ENCODE assay signal across 1 cellular context in the genomic region with DNA sequence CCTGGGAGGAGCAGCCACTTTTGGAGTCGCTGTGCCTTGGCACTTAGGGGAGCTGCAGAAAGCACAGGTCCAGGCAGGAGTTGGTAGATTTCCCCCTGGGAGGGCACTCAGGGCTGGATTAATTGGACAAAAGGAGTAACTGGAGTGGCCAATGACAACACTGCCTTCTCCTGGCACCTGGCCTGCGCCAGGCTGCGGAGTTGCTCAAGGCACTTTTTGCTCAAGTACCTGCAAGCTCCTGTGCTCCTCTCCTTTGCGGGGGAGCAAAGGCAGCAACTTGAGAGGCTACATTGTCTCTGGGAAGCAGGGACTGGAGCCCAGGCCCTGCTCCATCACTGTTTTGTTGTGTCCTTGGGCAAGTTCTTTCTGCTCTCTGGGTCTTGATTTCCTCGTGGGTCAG.
TF ChIP-seq lines count a peak whose summit lies in the region.

No MANE protein-coding gene starts in this region.

TF ChIP-seq in GM23338, 12 proteins besides CTCF, POLR2A, EP300 and RAD21:
- no peak for TF ChIP-seq ZNF114 (CRISPR knock-in tag; IDR thresholded peaks at IDR 0.05)
- no peak for TF ChIP-seq CREB1 (CRISPR knock-in tag; IDR thresholded peaks at IDR 0.05; ENCODE audit: low read depth)
- TF ChIP-seq, protein P1, sequence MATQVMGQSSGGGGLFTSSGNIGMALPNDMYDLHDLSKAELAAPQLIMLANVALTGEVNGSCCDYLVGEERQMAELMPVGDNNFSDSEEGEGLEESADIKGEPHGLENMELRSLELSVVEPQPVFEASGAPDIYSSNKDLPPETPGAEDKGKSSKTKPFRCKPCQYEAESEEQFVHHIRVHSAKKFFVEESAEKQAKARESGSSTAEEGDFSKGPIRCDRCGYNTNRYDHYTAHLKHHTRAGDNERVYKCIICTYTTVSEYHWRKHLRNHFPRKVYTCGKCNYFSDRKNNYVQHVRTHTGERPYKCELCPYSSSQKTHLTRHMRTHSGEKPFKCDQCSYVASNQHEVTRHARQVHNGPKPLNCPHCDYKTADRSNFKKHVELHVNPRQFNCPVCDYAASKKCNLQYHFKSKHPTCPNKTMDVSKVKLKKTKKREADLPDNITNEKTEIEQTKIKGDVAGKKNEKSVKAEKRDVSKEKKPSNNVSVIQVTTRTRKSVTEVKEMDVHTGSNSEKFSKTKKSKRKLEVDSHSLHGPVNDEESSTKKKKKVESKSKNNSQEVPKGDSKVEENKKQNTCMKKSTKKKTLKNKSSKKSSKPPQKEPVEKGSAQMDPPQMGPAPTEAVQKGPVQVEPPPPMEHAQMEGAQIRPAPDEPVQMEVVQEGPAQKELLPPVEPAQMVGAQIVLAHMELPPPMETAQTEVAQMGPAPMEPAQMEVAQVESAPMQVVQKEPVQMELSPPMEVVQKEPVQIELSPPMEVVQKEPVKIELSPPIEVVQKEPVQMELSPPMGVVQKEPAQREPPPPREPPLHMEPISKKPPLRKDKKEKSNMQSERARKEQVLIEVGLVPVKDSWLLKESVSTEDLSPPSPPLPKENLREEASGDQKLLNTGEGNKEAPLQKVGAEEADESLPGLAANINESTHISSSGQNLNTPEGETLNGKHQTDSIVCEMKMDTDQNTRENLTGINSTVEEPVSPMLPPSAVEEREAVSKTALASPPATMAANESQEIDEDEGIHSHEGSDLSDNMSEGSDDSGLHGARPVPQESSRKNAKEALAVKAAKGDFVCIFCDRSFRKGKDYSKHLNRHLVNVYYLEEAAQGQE (IDR thresholded peaks at IDR 0.05; ENCODE audit: unreplicated experiment) = no peak
- no peak for TF ChIP-seq EZH2 (IDR thresholded peaks at IDR 0.05; ENCODE audit: low read depth, unreplicated experiment)
- TF ChIP-seq, protein P2, sequence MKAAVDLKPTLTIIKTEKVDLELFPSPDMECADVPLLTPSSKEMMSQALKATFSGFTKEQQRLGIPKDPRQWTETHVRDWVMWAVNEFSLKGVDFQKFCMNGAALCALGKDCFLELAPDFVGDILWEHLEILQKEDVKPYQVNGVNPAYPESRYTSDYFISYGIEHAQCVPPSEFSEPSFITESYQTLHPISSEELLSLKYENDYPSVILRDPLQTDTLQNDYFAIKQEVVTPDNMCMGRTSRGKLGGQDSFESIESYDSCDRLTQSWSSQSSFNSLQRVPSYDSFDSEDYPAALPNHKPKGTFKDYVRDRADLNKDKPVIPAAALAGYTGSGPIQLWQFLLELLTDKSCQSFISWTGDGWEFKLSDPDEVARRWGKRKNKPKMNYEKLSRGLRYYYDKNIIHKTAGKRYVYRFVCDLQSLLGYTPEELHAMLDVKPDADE (IDR thresholded peaks at IDR 0.05) = no peak
- no peak for TF ChIP-seq POLR2AphosphoS5 (IDR thresholded peaks at IDR 0.05; ENCODE audit: low read depth)
- TF ChIP-seq, protein P3, sequence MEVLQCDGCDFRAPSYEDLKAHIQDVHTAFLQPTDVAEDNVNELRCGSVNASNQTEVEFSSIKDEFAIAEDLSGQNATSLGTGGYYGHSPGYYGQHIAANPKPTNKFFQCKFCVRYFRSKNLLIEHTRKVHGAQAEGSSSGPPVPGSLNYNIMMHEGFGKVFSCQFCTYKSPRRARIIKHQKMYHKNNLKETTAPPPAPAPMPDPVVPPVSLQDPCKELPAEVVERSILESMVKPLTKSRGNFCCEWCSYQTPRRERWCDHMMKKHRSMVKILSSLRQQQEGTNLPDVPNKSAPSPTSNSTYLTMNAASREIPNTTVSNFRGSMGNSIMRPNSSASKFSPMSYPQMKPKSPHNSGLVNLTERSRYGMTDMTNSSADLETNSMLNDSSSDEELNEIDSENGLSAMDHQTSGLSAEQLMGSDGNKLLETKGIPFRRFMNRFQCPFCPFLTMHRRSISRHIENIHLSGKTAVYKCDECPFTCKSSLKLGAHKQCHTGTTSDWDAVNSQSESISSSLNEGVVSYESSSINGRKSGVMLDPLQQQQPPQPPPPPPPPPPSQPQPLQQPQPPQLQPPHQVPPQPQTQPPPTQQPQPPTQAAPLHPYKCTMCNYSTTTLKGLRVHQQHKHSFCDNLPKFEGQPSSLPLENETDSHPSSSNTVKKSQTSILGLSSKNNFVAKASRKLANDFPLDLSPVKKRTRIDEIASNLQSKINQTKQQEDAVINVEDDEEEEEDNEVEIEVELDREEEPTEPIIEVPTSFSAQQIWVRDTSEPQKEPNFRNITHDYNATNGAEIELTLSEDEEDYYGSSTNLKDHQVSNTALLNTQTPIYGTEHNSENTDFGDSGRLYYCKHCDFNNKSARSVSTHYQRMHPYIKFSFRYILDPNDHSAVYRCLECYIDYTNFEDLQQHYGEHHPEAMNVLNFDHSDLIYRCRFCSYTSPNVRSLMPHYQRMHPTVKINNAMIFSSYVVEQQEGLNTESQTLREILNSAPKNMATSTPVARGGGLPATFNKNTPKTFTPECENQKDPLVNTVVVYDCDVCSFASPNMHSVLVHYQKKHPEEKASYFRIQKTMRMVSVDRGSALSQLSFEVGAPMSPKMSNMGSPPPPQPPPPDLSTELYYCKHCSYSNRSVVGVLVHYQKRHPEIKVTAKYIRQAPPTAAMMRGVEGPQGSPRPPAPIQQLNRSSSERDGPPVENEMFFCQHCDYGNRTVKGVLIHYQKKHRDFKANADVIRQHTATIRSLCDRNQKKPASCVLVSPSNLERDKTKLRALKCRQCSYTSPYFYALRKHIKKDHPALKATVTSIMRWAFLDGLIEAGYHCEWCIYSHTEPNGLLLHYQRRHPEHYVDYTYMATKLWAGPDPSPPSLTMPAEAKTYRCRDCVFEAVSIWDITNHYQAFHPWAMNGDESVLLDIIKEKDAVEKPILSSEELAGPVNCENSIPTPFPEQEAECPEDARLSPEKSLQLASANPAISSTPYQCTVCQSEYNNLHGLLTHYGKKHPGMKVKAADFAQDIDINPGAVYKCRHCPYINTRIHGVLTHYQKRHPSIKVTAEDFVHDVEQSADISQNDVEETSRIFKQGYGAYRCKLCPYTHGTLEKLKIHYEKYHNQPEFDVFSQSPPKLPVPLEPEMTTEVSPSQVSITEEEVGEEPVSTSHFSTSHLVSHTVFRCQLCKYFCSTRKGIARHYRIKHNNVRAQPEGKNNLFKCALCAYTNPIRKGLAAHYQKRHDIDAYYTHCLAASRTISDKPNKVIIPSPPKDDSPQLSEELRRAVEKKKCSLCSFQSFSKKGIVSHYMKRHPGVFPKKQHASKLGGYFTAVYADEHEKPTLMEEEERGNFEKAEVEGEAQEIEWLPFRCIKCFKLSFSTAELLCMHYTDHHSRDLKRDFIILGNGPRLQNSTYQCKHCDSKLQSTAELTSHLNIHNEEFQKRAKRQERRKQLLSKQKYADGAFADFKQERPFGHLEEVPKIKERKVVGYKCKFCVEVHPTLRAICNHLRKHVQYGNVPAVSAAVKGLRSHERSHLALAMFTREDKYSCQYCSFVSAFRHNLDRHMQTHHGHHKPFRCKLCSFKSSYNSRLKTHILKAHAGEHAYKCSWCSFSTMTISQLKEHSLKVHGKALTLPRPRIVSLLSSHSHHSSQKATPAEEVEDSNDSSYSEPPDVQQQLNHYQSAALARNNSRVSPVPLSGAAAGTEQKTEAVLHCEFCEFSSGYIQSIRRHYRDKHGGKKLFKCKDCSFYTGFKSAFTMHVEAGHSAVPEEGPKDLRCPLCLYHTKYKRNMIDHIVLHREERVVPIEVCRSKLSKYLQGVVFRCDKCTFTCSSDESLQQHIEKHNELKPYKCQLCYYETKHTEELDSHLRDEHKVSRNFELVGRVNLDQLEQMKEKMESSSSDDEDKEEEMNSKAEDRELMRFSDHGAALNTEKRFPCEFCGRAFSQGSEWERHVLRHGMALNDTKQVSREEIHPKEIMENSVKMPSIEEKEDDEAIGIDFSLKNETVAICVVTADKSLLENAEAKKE (CRISPR knock-in tag; IDR thresholded peaks at IDR 0.05) = no peak
